ENCODE assay signal across 8 cellular contexts in genomic region chr4:101019941-101020401, GRCh38.
A peak's percentile ranks its signal among the peaks of the same experiment; 100 is the strongest.
DNase-seq lines count a peak whose midpoint lies in the region; ATAC-seq and TF ChIP-seq lines count a peak whose summit lies in the region.

No MANE protein-coding gene starts in this region.

- no peak overlapping the region for H3K23ac ChIP-seq in trophoblast cell (ENCODE audit: low read length)

- H3K4me1 ChIP-seq in naive thymus-derived CD4-positive, alpha-beta T cell (ENCODE audit: control insufficient read depth in 2 of 2, insufficient read depth in 2 of 2, low read length in 2 of 2): peaks cover 0 to 51% of the 10 kb centered on the region in 2 donors
- peaks cover 0 to 5% of the 10 kb centered on the region in 2 experiments for H3K4me1 ChIP-seq in trophoblast cell (ENCODE audit: control insufficient read depth in 1 of 2, insufficient read depth in 2 of 2, low read length in 2 of 2)

- H3K4me2 ChIP-seq in trophoblast cell (ENCODE audit: low read length): no peak overlapping the region

- H2BK120ac ChIP-seq in trophoblast cell (ENCODE audit: insufficient read depth, low read length, poor library complexity): no peak overlapping the region

- H3K4ac ChIP-seq in trophoblast cell (ENCODE audit: low read depth, low read length): no peak overlapping the region

- H4K12ac ChIP-seq in trophoblast cell (ENCODE audit: low read depth, low read length): no peak overlapping the region

- no peak overlapping the region for H3K4me3 ChIP-seq in naive thymus-derived CD4-positive, alpha-beta T cell (ENCODE audit: low read length)
- H3K4me3 ChIP-seq in trophoblast cell (ENCODE audit: low read depth, low read length): no peak overlapping the region

- no peak overlapping the region for H3K27ac ChIP-seq in naive thymus-derived CD4-positive, alpha-beta T cell (ENCODE audit: low read depth, low read length)
- no peak overlapping the region for H3K27ac ChIP-seq in trophoblast cell (ENCODE audit: low read depth, low read length)

- H3K9me3 ChIP-seq in naive thymus-derived CD4-positive, alpha-beta T cell (ENCODE audit: control insufficient read depth in 2 of 3, low read length in 3 of 3): no peaks in the 10 kb centered on the region
- H3K9me3 ChIP-seq in trophoblast cell (ENCODE audit: insufficient read depth, low read depth, low read length): no peaks in the 10 kb centered on the region

- H3K18ac ChIP-seq in trophoblast cell (ENCODE audit: low read length): no peak overlapping the region

- no peak for TF ChIP-seq CTCF in WTC11 (IDR thresholded peaks at IDR 0.05)

- H3K27me3 ChIP-seq in naive thymus-derived CD4-positive, alpha-beta T cell (ENCODE audit: control insufficient read depth in 2 of 2, insufficient read depth in 2 of 2, low read length in 2 of 2): no peaks in the 10 kb centered on the region
- no peaks in the 10 kb centered on the region for H3K27me3 ChIP-seq in trophoblast cell (ENCODE audit: insufficient read depth, low read length)

- no peak overlapping the region for H4K8ac ChIP-seq in trophoblast cell (ENCODE audit: low read depth, low read length)

- no peaks in the 10 kb centered on the region for H3K36me3 ChIP-seq in naive thymus-derived CD4-positive, alpha-beta T cell (ENCODE audit: control insufficient read depth in 2 of 3, insufficient read depth in 3 of 3, low read length in 3 of 3)
- no peaks in the 10 kb centered on the region for H3K36me3 ChIP-seq in trophoblast cell (ENCODE audit: control insufficient read depth in 1 of 2, insufficient read depth in 2 of 2, low read length in 2 of 2)

- intact Hi-C loops in naive thymus-derived CD4-positive, alpha-beta T cell (cut with micrococcal nuclease): loop anchor here (2.0 to 10.0 kb wide), 16 partner anchors 17 to 1807 kb away; partner anchors contain the start of genes DNAJB14 (in 2 of the 2), NFKB1 (in 1 of the 2), SLC39A8 (in 1 of the 2) and TRMT10A (in 1 of the 2)

- H3K4me3 Mint-ChIP-seq in activated CD4-positive, alpha-beta T cell treated with anti-CD3 and anti-CD28 coated beads, Interleukin-2, amount 10 ng/mL, durations not matched to agents 7 days and 5 days: peak overlapping the region; percentile 53
- H3K4me3 Mint-ChIP-seq in WTC11: no peak overlapping the region
- peak overlapping the region in 7 of 10 donors; percentile 12 to 73 (median 25) for H3K4me3 Mint-ChIP-seq in naive thymus-derived CD4-positive, alpha-beta T cell

- POLR2A ChIA-PET in activated CD4-positive, alpha-beta T cell treated with anti-CD3 and anti-CD28 coated beads, Interleukin-2, amount 10 ng/mL, durations not matched to agents 7 days and 5 days (lab: Charles Lee): interaction anchor here (1.0 kb wide), 1 partner anchor 21 kb away, joined by 3 read pairs; no protein-coding TSS in a partner anchor
- POLR2A ChIA-PET in WTC11 (lab: Charles Lee): no interaction called here
- POLR2A ChIA-PET in naive thymus-derived CD4-positive, alpha-beta T cell (lab: Charles Lee): interaction anchor here (0.9 to 1.2 kb wide), 2 partner anchors 328 to 1457 kb away, joined by 3 to 9 read pairs; partner anchors contain the start of gene PPP3CA

- no peak overlapping the region for H2BK12ac ChIP-seq in trophoblast cell (ENCODE audit: low read length)

- ATAC-seq in HG02981 (IDR thresholded peaks at IDR 0.05; ENCODE audit: unreplicated experiment) (peak; percentile 59), WTC11 (peak; percentile 54)
- peak; percentile 77 for ATAC-seq in naive thymus-derived CD4-positive, alpha-beta T cell

- H3K79me1 ChIP-seq in trophoblast cell (ENCODE audit: low read length): no peaks in the 10 kb centered on the region

- H3K27ac Mint-ChIP-seq in activated CD4-positive, alpha-beta T cell treated with anti-CD3 and anti-CD28 coated beads, Interleukin-2, amount 10 ng/mL, durations not matched to agents 7 days and 5 days: peak overlapping the region; percentile 78
- H3K27ac Mint-ChIP-seq in WTC11: peak overlapping the region; percentile 80
- H3K27ac Mint-ChIP-seq in naive thymus-derived CD4-positive, alpha-beta T cell: peak overlapping the region in 7 of 9 donors; percentile 23 to 90 (median 72)

- H2BK5ac ChIP-seq in trophoblast cell (ENCODE audit: low read depth, low read length, poor library complexity): no peak overlapping the region

- DNase-seq in activated CD4-positive, alpha-beta T cell treated with anti-CD3 and anti-CD28 coated beads, Interleukin-2, amount 10 ng/mL, durations not matched to agents 7 days and 5 days: peak; percentile 53
- no peak for DNase-seq in activated CD4-positive, alpha-beta T cell treated with anti-CD3 and anti-CD28 coated beads for 1 hour
- no peak for DNase-seq in WTC11 (ENCODE audit: low spot score)
- peak in 6 of 9 donors; percentile 16 to 39 (median 28) for DNase-seq in naive thymus-derived CD4-positive, alpha-beta T cell
- no peak for DNase-seq in stimulated activated CD4-positive, alpha-beta T cell treated with anti-CD3 and anti-CD28 coated beads, Interleukin-4, amount 100 ng/mL, for 1 hour
- no peak for DNase-seq in trophoblast cell
- DNase-seq in T1000 (lab: John Stamatoyannopoulos, UW): no peak

- CTCF ChIA-PET in activated CD4-positive, alpha-beta T cell treated with anti-CD3 and anti-CD28 coated beads, Interleukin-2, amount 10 ng/mL, durations not matched to agents 7 days and 5 days (lab: Charles Lee): interaction anchor here (0.9 to 2.3 kb wide), 3 partner anchors 8 to 11 kb away, joined by 4 to 7 read pairs (median 6); no protein-coding TSS in a partner anchor
- CTCF ChIA-PET in WTC11 (lab: Charles Lee): no interaction called here
- CTCF ChIA-PET in naive thymus-derived CD4-positive, alpha-beta T cell (lab: Charles Lee): interaction anchor here (0.6 to 1.4 kb wide), 3 partner anchors 9 to 928 kb away, joined by 3 to 5 read pairs (median 3); no protein-coding TSS in a partner anchor

- peaks cover 18% of the 10 kb centered on the region for H3K36me3 Mint-ChIP-seq in activated CD4-positive, alpha-beta T cell treated with anti-CD3 and anti-CD28 coated beads, Interleukin-2, amount 10 ng/mL, durations not matched to agents 7 days and 5 days (ENCODE audit: low read depth)
- H3K36me3 Mint-ChIP-seq in WTC11: peaks cover 6% of the 10 kb centered on the region
- peaks cover 0 to 27% (median 9%) of the 10 kb centered on the region in 5 donors for H3K36me3 Mint-ChIP-seq in naive thymus-derived CD4-positive, alpha-beta T cell

- no peak overlapping the region for H2AFZ ChIP-seq in trophoblast cell (ENCODE audit: insufficient read depth, low read length, poor library complexity)

- peaks cover 55% of the 10 kb centered on the region for H3K4me1 Mint-ChIP-seq in activated CD4-positive, alpha-beta T cell treated with anti-CD3 and anti-CD28 coated beads, Interleukin-2, amount 10 ng/mL, durations not matched to agents 7 days and 5 days
- H3K4me1 Mint-ChIP-seq in WTC11: peaks cover 38% of the 10 kb centered on the region
- H3K4me1 Mint-ChIP-seq in naive thymus-derived CD4-positive, alpha-beta T cell: peaks cover 21 to 52% (median 34%) of the 10 kb centered on the region in 7 donors

- no peak overlapping the region for H4K91ac ChIP-seq in trophoblast cell (ENCODE audit: low read depth, low read length)

- no peak overlapping the region for H3K9ac ChIP-seq in trophoblast cell (ENCODE audit: low read length)

- peaks cover 4% of the 10 kb centered on the region for H3K9me3 Mint-ChIP-seq in activated CD4-positive, alpha-beta T cell treated with anti-CD3 and anti-CD28 coated beads, Interleukin-2, amount 10 ng/mL, durations not matched to agents 7 days and 5 days
- peaks cover 12% of the 10 kb centered on the region for H3K9me3 Mint-ChIP-seq in WTC11
- peaks cover 0 to 2% (median 0%) of the 10 kb centered on the region in 11 donors for H3K9me3 Mint-ChIP-seq in naive thymus-derived CD4-positive, alpha-beta T cell

- H3K27me3 Mint-ChIP-seq in activated CD4-positive, alpha-beta T cell treated with anti-CD3 and anti-CD28 coated beads, Interleukin-2, amount 10 ng/mL, durations not matched to agents 7 days and 5 days: no peaks in the 10 kb centered on the region
- H3K27me3 Mint-ChIP-seq in WTC11 (ENCODE audit: low read depth): no peaks in the 10 kb centered on the region
- H3K27me3 Mint-ChIP-seq in naive thymus-derived CD4-positive, alpha-beta T cell: peaks cover 0 to under 1% (median 0%) of the 10 kb centered on the region in 5 donors

- no peak overlapping the region for H3K14ac ChIP-seq in trophoblast cell (ENCODE audit: low read length)

- H3K79me2 ChIP-seq in trophoblast cell (ENCODE audit: control insufficient read depth, insufficient read depth, low read length, poor library complexity): no peaks in the 10 kb centered on the region

- WGBS in trophoblast cell (ENCODE audit: extremely low coverage, insufficient coverage, insufficient read length): no CpG with 5 or more reads among the region's 1 CpG

- H2AK5ac ChIP-seq in trophoblast cell (ENCODE audit: low read length): no peak overlapping the region

TF ChIP-seq in WTC11, 78 proteins besides CTCF, POLR2A, EP300 and RAD21 (continues in another document):
- TF ChIP-seq ZNF232 (CRISPR knock-in tag; IDR thresholded peaks at IDR 0.05) (no peak), TEAD1 (CRISPR knock-in tag; IDR thresholded peaks at IDR 0.05) (no peak), E2F4 (CRISPR knock-in tag; IDR thresholded peaks at IDR 0.05; ENCODE audit: borderline replicate concordance, low read depth) (no peak), IRF1 (CRISPR knock-in tag; IDR thresholded peaks at IDR 0.05) (no peak), JUN (CRISPR knock-in tag; IDR thresholded peaks at IDR 0.05) (no peak), SMAD4 (CRISPR knock-in tag; IDR thresholded peaks at IDR 0.05) (no peak), ZNF416 (CRISPR knock-in tag; IDR thresholded peaks at IDR 0.05) (no peak)

Comparison
In these comparisons a context has a peak if more than half of its experiments do, and no peak if none do; other contexts are left out.
1. DNase-seq: peak in activated CD4-positive, alpha-beta T cell treated with anti-CD3 and anti-CD28 coated beads, Interleukin-2, amount 10 ng/mL, durations not matched to agents 7 days and 5 days (single experiment) and naive thymus-derived CD4-positive, alpha-beta T cell (6 of 9); none in activated CD4-positive, alpha-beta T cell treated with anti-CD3 and anti-CD28 coated beads for 1 hour (single experiment), WTC11 (single experiment), stimulated activated CD4-positive, alpha-beta T cell treated with anti-CD3 and anti-CD28 coated beads, Interleukin-4, amount 100 ng/mL, for 1 hour (single experiment), trophoblast cell (0 of 2) and T1000 (single experiment).
2. Peak in every context shown above with its lines, with median percentiles within 50 percentile points of each other: H3K27ac Mint-ChIP-seq and ATAC-seq.